In the genomic region with DNA sequence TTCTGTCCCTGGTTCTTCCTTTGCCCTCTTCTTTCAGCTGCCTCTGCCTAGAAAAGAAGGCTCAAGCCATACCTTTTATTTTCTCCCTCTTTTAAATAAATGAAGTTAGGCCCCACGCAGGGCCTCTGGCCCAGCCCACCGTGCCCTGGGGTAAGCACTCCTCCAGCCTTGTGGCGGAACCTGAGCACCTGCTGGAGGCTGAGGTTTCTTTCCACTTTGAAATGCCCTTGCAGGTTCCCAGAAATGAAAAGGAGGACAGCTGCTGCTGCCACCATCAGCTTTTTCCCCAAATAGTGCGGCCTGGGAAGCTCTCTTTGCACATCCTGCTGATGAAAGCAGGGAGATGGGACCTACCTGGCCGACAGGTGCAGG, we compare ENCODE assay signal across 8 cellular contexts.
DNase-seq lines count a peak whose midpoint lies in the region; ATAC-seq lines count a peak whose summit lies in the region.

No MANE protein-coding gene starts in this region.

- no peaks in the 10 kb centered on the region for H3K9me3 ChIP-seq in HUES64 (ENCODE audit: insufficient read depth, low read depth, low read length)
- H3K9me3 ChIP-seq in effector memory CD4-positive, alpha-beta T cell (ENCODE audit: control insufficient read depth, low read length), result no peaks in the 10 kb centered on the region

- no peak overlapping the region for H3K4me3 ChIP-seq in HUES64 (ENCODE audit: low read length)
- H3K4me3 ChIP-seq in effector memory CD4-positive, alpha-beta T cell (ENCODE audit: insufficient read depth, low read depth, low read length, poor library complexity, severe bottlenecking), result peak overlapping the region; percentile 12

- H3K4me1 Mint-ChIP-seq in activated T-cell treated with anti-CD3 and anti-CD28 coated beads, Interleukin-2, amount 50 U/mL, for 24 hours (ENCODE audit: low read depth), result peaks cover 76% of the 10 kb centered on the region
- peaks cover 99% of the 10 kb centered on the region for H3K4me1 Mint-ChIP-seq in stimulated activated naive CD8-positive, alpha-beta T cell treated with anti-CD3 and anti-CD28 coated beads, Interleukin-15, amount 100 ng/mL, for 72 hours

- no peaks in the 10 kb centered on the region for H3K9me3 Mint-ChIP-seq in activated T-cell treated with anti-CD3 and anti-CD28 coated beads, Interleukin-2, amount 50 U/mL, for 24 hours
- H3K9me3 Mint-ChIP-seq in stimulated activated naive CD8-positive, alpha-beta T cell treated with anti-CD3 and anti-CD28 coated beads, Interleukin-15, amount 100 ng/mL, for 72 hours, result no peaks in the 10 kb centered on the region

- H3K36me3 ChIP-seq in HUES64 (ENCODE audit: insufficient read depth, low read length), result no peaks in the 10 kb centered on the region
- no peaks in the 10 kb centered on the region for H3K36me3 ChIP-seq in effector memory CD4-positive, alpha-beta T cell (ENCODE audit: control insufficient read depth, insufficient read depth, low read length)

- 82% methylated on average over 5 of the region's 5 CpGs for WGBS in HUES64

- peaks cover 6% of the 10 kb centered on the region for H3K36me3 Mint-ChIP-seq in activated T-cell treated with anti-CD3 and anti-CD28 coated beads, Interleukin-2, amount 50 U/mL, for 24 hours (ENCODE audit: low read depth)

- DNase-seq in activated T-cell treated with anti-CD3 and anti-CD28 coated beads, Interleukin-2, amount 50 U/mL, for 24 hours, result peak; percentile 46
- no peak for DNase-seq in activated T-cell treated with anti-CD3 and anti-CD28 coated beads, Interleukin-2, amount 50 U/mL, for 1 hour
- no peak for DNase-seq in effector memory CD4-positive, alpha-beta T cell
- DNase-seq in stimulated activated naive CD8-positive, alpha-beta T cell treated with anti-CD3 and anti-CD28 coated beads, Interleukin-15, amount 100 ng/mL, for 72 hours, result no peak
- no peak for DNase-seq in AML-193 (lab: John Stamatoyannopoulos, UW)

- H3K9ac ChIP-seq in HUES64 (ENCODE audit: low read depth, low read length), result no peak overlapping the region

- peak; percentile 11 for ATAC-seq in stimulated activated naive CD8-positive, alpha-beta T cell treated with anti-CD3 and anti-CD28 coated beads, Interleukin-15, amount 100 ng/mL, for 72 hours
- ATAC-seq in HG03045 (IDR thresholded peaks at IDR 0.05; ENCODE audit: unreplicated experiment), result no peak
- no peak for ATAC-seq in GM18873 (IDR thresholded peaks at IDR 0.05; ENCODE audit: low FRiP score, unreplicated experiment)

- no peaks in the 10 kb centered on the region for H3K27me3 ChIP-seq in HUES64 (ENCODE audit: insufficient read depth, low read length)
- no peaks in the 10 kb centered on the region for H3K27me3 ChIP-seq in effector memory CD4-positive, alpha-beta T cell (replicated peaks; ENCODE audit: control insufficient read depth, insufficient read depth, low read length, poor library complexity, severe bottlenecking)

- H3K4me3 Mint-ChIP-seq in activated T-cell treated with anti-CD3 and anti-CD28 coated beads, Interleukin-2, amount 50 U/mL, for 24 hours, result peak overlapping the region; percentile 26
- peak overlapping the region; percentile 81 to 92 for H3K4me3 Mint-ChIP-seq in stimulated activated naive CD8-positive, alpha-beta T cell treated with anti-CD3 and anti-CD28 coated beads, Interleukin-15, amount 100 ng/mL, for 72 hours

- no peaks in the 10 kb centered on the region for H3K27me3 Mint-ChIP-seq in activated T-cell treated with anti-CD3 and anti-CD28 coated beads, Interleukin-2, amount 50 U/mL, for 24 hours
- no peaks in the 10 kb centered on the region for H3K27me3 Mint-ChIP-seq in stimulated activated naive CD8-positive, alpha-beta T cell treated with anti-CD3 and anti-CD28 coated beads, Interleukin-15, amount 100 ng/mL, for 72 hours

- peaks cover 41% of the 10 kb centered on the region for H3K4me1 ChIP-seq in HUES64 (ENCODE audit: insufficient read depth, low read length)
- peaks cover 55% of the 10 kb centered on the region for H3K4me1 ChIP-seq in effector memory CD4-positive, alpha-beta T cell (ENCODE audit: control insufficient read depth, insufficient read depth, low read length, poor library complexity, severe bottlenecking)

- peak overlapping the region; percentile 91 for H3K27ac Mint-ChIP-seq in activated T-cell treated with anti-CD3 and anti-CD28 coated beads, Interleukin-2, amount 50 U/mL, for 24 hours
- peak overlapping the region; percentile 84 to 99 for H3K27ac Mint-ChIP-seq in stimulated activated naive CD8-positive, alpha-beta T cell treated with anti-CD3 and anti-CD28 coated beads, Interleukin-15, amount 100 ng/mL, for 72 hours

- H3K27ac ChIP-seq in HUES64 (ENCODE audit: low read depth, low read length), result 0 out of 2 replicates have a peak overlapping the region, but pooled peaks have one; percentile 13
- H3K27ac ChIP-seq in effector memory CD4-positive, alpha-beta T cell (ENCODE audit: insufficient read depth, low read length, poor library complexity, severe bottlenecking), result peak overlapping the region; percentile 73
